10 cellular contexts compared by ENCODE assay signal in the genomic region with DNA sequence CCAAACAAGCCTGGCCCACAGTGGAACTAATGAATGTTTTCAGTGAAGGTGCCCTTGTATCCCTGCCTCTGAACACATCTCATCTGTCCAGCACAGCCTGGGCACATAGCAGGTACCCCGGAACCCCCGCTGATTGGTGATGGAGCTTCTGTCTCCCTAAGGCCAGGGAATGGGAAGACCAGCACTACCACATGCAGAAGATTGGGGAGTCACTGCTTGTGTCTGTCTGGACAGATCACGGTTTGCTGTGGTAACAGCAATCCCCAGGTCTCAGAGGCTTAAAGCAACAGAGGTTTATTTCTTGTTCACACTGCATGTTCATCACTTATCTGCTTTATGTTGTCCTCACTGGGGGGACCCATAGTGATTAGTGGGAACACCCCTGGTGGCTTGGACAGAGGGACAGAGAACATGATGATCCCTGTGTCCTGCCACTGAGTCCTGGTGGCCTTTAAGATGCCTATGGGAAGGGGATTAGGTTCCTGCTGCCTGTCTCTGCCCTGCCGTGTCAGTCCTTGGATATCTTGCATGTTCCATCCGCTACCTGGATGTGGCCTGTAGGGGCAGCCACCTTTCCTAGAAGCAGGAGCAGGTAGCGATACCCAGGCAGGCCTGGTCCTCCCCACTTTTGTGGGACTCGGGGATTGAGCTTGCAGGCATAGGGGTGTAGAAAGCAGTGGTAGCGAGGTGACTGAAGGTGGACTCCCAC. TPM values are rescaled to one million over a fixed set of nuclear protein-coding genes. Genes with fewer than 3 reads are reported as not detected.
A peak's percentile ranks its signal among the peaks of the same experiment; 100 is the strongest.
DNase-seq lines count a peak whose midpoint lies in the region; ATAC-seq, FAIRE-seq and TF ChIP-seq lines count a peak whose summit lies in the region.
"Had no signal": no experiment of that assay in that cellular context is flagged by ENCODE, and none has a peak within 500 bp of the region (broad histone marks: within the 10 kb centered on the region; RNA-seq: fewer than 3 reads in every experiment).

No MANE protein-coding gene starts in this region.

- H3K36me3 ChIP-seq in OCI-LY1 (ENCODE audit: insufficient read depth, low read length) (no peaks in the 10 kb centered on the region), H1 (ENCODE audit: control insufficient read depth in 2 of 4, insufficient read depth in 4 of 4, low read length in 3 of 4) (no peaks in the 10 kb centered on the region), MM.1S (replicated peaks; ENCODE audit: insufficient read depth, low read length) (no peaks in the 10 kb centered on the region)

- peaks cover 52% of the 10 kb centered on the region for H3K36me3 Mint-ChIP-seq in Calu3 (ENCODE audit: insufficient read depth, unreplicated experiment)
- no peaks in the 10 kb centered on the region for H3K36me3 Mint-ChIP-seq in progenitor cell of endocrine pancreas (ENCODE audit: insufficient read depth)

- CTCF ChIA-PET in Calu3 (lab: Charles Lee), result interaction anchor here (0.6 to 10.0 kb wide), 3 partner anchors 13 to 61 kb away, joined by 3 to 122 read pairs (median 4); no protein-coding TSS in a partner anchor
- CTCF ChIA-PET in H1 (lab: Charles Lee; ENCODE audit: partially characterized antibody), result interaction anchor here (0.6 to 38.4 kb wide), 9 partner anchors 7 to 86 kb away, joined by 3 to 1263 read pairs (median 9); a partner anchor contains a TSS

- no peak overlapping the region for H3K23ac ChIP-seq in H1 (ENCODE audit: insufficient read length)

- no peak for TF ChIP-seq POLR2A in H1 (IDR thresholded peaks at IDR 0.05; ENCODE audit: control extremely low read depth in 1 of 2, low read depth in 2 of 2, low read length in 2 of 2)

- H3K4me3 ChIP-seq in OCI-LY1 (ENCODE audit: low read depth, low read length, poor library complexity, severe bottlenecking) (no peak overlapping the region), H1 (ENCODE audit: extremely low read depth in 1 of 4, insufficient read depth in 2 of 4, low read depth in 3 of 4, low read length in 4 of 4) (no peak overlapping the region), MM.1S (ENCODE audit: low read length) (no peak overlapping the region)

- peaks cover 9% of the 10 kb centered on the region; the same call in 1 of the 2 replicates for H3K23me2 ChIP-seq in H1 (ENCODE audit: low read depth, low read length)

- intact Hi-C loops in Calu3 (cut with micrococcal nuclease; ENCODE audit: unreplicated experiment), result no loop called here

- H3K79me1 ChIP-seq in H1 (ENCODE audit: low read depth, low read length), result peaks cover 23% of the 10 kb centered on the region

- H3K9ac ChIP-seq in OCI-LY1 (ENCODE audit: low read length), result peak overlapping the region; percentile 11; the same call in 1 of the 2 replicates
- no peak overlapping the region for H3K9ac ChIP-seq in H1 (replicated peaks in 1 of 4; ENCODE audit: extremely low read depth in 1 of 4, low read depth in 3 of 4, low read length in 3 of 4)
- H3K9ac ChIP-seq in MM.1S (ENCODE audit: low read length), result no peak overlapping the region

- POLR2A ChIA-PET in H1 (lab: Charles Lee; ENCODE audit: partially characterized antibody), result interaction anchor here (1.1 to 1.8 kb wide), 2 partner anchors 10 to 11 kb away, joined by 3 to 4 read pairs; no protein-coding TSS in a partner anchor

- no peak overlapping the region for H3K14ac ChIP-seq in H1 (ENCODE audit: insufficient read length)

- H4K91ac ChIP-seq in H1 (replicated peaks; ENCODE audit: insufficient read length, low read length), result no peak overlapping the region

- peak overlapping the region; percentile 97 for H3K27ac ChIP-seq in OCI-LY1 (ENCODE audit: low read depth, low read length, poor library complexity, severe bottlenecking)
- no peak overlapping the region for H3K27ac ChIP-seq in H1 (ENCODE audit: low read depth, low read length)
- no peak overlapping the region for H3K27ac ChIP-seq in MM.1S (ENCODE audit: low read length)

- TF ChIP-seq RAD21 in H1 (IDR thresholded peaks at IDR 0.05 in 1 of 2, conservative IDR thresholded peaks at IDR 0.05 in 1 of 2; ENCODE audit: low read depth in 2 of 2, low read length in 2 of 2), result peak; percentile 40 to 54

- no peak overlapping the region for H4K5ac ChIP-seq in H1 (ENCODE audit: insufficient read length, low read depth, low read length)

- ATAC-seq in HG03025 (IDR thresholded peaks at IDR 0.05; ENCODE audit: low FRiP score, unreplicated experiment), result no peak

- H3F3A ChIP-seq in OCI-LY1 (ENCODE audit: insufficient read depth, low read length) (no peaks in the 10 kb centered on the region; the same call in 1 of the 2 replicates), MM.1S (ENCODE audit: insufficient read depth, low read length) (peaks cover 11% of the 10 kb centered on the region)

- H3K9me2 ChIP-seq in OCI-LY1 (ENCODE audit: low read depth, low read length) (no peaks in the 10 kb centered on the region), MM.1S (replicated peaks; ENCODE audit: insufficient read depth, low read length) (no peaks in the 10 kb centered on the region)

- peaks cover 61% of the 10 kb centered on the region for H3K4me1 Mint-ChIP-seq in Calu3 (ENCODE audit: low read depth, unreplicated experiment)
- H3K4me1 Mint-ChIP-seq in progenitor cell of endocrine pancreas (ENCODE audit: low read depth), result peaks cover 64% of the 10 kb centered on the region

- H3K4me3 Mint-ChIP-seq in Calu3 (ENCODE audit: low read depth, unreplicated experiment), result peak overlapping the region; percentile 58
- H3K4me3 Mint-ChIP-seq in progenitor cell of endocrine pancreas (ENCODE audit: low read depth), result peak overlapping the region; percentile 44

- H3K27me3 ChIP-seq in OCI-LY1 (ENCODE audit: insufficient read depth, low read length) (no peaks in the 10 kb centered on the region), H1 (replicated peaks in 1 of 4; ENCODE audit: control insufficient read depth in 3 of 4, extremely low read depth in 1 of 4, insufficient read depth in 3 of 4, low read length in 3 of 4) (peaks cover 0 to 4% (median 0%) of the 10 kb centered on the region in 4 experiments; a peak in 2 of 7 replicates), MM.1S (replicated peaks; ENCODE audit: insufficient read depth, low read length) (no peaks in the 10 kb centered on the region)

- H3K27ac Mint-ChIP-seq in Calu3 (ENCODE audit: unreplicated experiment) (peak overlapping the region; percentile 94), progenitor cell of endocrine pancreas (peak overlapping the region; percentile 98)

- FAIRE-seq in H1 (lab: Jason Lieb, UNC), result no peak
- FAIRE-seq: H54 had no signal

- no peak overlapping the region for H2BK20ac ChIP-seq in H1 (ENCODE audit: low read length)

- H3K9me3 Mint-ChIP-seq in Calu3 (ENCODE audit: low read depth, unreplicated experiment), result no peaks in the 10 kb centered on the region
- H3K9me3 Mint-ChIP-seq in progenitor cell of endocrine pancreas (ENCODE audit: low read depth), result no peaks in the 10 kb centered on the region

- no peak overlapping the region for H2BK15ac ChIP-seq in H1 (ENCODE audit: low read length)

- DNase-seq in Calu3 (peak; percentile 48), H1 (ENCODE audit: low read depth in 1 of 2, low spot score in 2 of 2) (no peak), progenitor cell of endocrine pancreas (ENCODE audit: low spot score, unreplicated experiment) (no peak), MM.1S (no peak), HuH-7.5 (ENCODE audit: low spot score) (no peak)
- no peak for DNase-seq in NK-92 treated with Interleukin-12 subunit alpha and Interleukin-12 subunit beta, amount 100 ng/mL, for 24 hours (lab: John Stamatoyannopoulos, UW)
- DNase-seq: cortex of kidney had no signal

- no peak overlapping the region for H2AFZ ChIP-seq in OCI-LY1 (ENCODE audit: low read length)
- no peak overlapping the region for H2AFZ ChIP-seq in H1 (ENCODE audit: low read length)
- no peak overlapping the region for H2AFZ ChIP-seq in MM.1S (ENCODE audit: low read length)

- no peak overlapping the region; the same call in 1 of the 2 replicates for H4K8ac ChIP-seq in H1 (ENCODE audit: extremely low read depth, insufficient read depth, low read length)

- TF ChIP-seq CTCF in Calu3 (IDR thresholded peaks at IDR 0.05; ENCODE audit: unreplicated experiment) (peak; percentile 12), OCI-LY1 (IDR thresholded peaks at IDR 0.05; ENCODE audit: low read length) (no peak), H1 (IDR thresholded peaks at IDR 0.05; ENCODE audit: control extremely low read depth in 1 of 3, insufficient read depth in 1 of 3, low read depth in 1 of 3, low read length in 3 of 3) (peak; percentile 48 to 78 (median 70)), progenitor cell of endocrine pancreas (IDR thresholded peaks at IDR 0.05; ENCODE audit: unreplicated experiment) (peak; percentile 51), MM.1S (IDR thresholded peaks at IDR 0.05; ENCODE audit: low read length) (no peak)

- H3K4me2 ChIP-seq in OCI-LY1 (ENCODE audit: low read length) (peak overlapping the region; percentile 59; the same call in 1 of the 2 replicates), H1 (ENCODE audit: insufficient read depth in 1 of 2, low read depth in 2 of 2, low read length in 2 of 2) (peak overlapping the region; percentile 0 to 11; a peak in 1 of 4 replicates), MM.1S (ENCODE audit: low read depth, low read length) (no peak overlapping the region)

- H3K56ac ChIP-seq in H1 (replicated peaks; ENCODE audit: insufficient read length, low read depth, low read length), result no peak overlapping the region

- no TSS peak for BruUV-seq in Calu3 (replicated peaks; lab: Mats Ljungman, UMichigan)

- H2BK5ac ChIP-seq in H1 (ENCODE audit: low read depth, low read length), result no peak overlapping the region

- H2AK5ac ChIP-seq in H1 (ENCODE audit: low read depth, low read length), result 0 out of 2 replicates have a peak overlapping the region, but pooled peaks have one; percentile 16

- H3K79me2 ChIP-seq in OCI-LY1 (ENCODE audit: insufficient read depth, low read length) (peaks cover 64% of the 10 kb centered on the region), H1 (ENCODE audit: control insufficient read depth in 1 of 2, insufficient read depth in 2 of 2, low read length in 2 of 2) (peaks cover 16 to 75% of the 10 kb centered on the region in 2 experiments), MM.1S (ENCODE audit: low read length) (peaks cover 50% of the 10 kb centered on the region)

- TF ChIP-seq EP300 in H1 (IDR thresholded peaks at IDR 0.05; ENCODE audit: borderline replicate concordance in 1 of 2, low read depth in 2 of 2, low read length in 2 of 2), result no peak

- H3K4me1 ChIP-seq in OCI-LY1 (ENCODE audit: insufficient read depth, low read length, severe bottlenecking), result peaks cover 75% of the 10 kb centered on the region
- peaks cover 36 to 50% (median 46%) of the 10 kb centered on the region in 4 experiments for H3K4me1 ChIP-seq in H1 (replicated peaks in 1 of 4; ENCODE audit: control insufficient read depth in 3 of 4, insufficient read depth in 4 of 4, low read length in 3 of 4)
- H3K4me1 ChIP-seq in MM.1S (ENCODE audit: low read length), result peaks cover 13% of the 10 kb centered on the region

- no peaks in the 10 kb centered on the region for H3K27me3 Mint-ChIP-seq in Calu3 (ENCODE audit: unreplicated experiment)
- no peaks in the 10 kb centered on the region for H3K27me3 Mint-ChIP-seq in progenitor cell of endocrine pancreas

- H4K20me1 ChIP-seq in OCI-LY1 (ENCODE audit: insufficient read depth, low read length) (no peaks in the 10 kb centered on the region), H1 (replicated peaks in 1 of 2; ENCODE audit: control insufficient read depth in 1 of 2, insufficient read depth in 2 of 2, low read length in 2 of 2) (peaks cover 21 to 43% of the 10 kb centered on the region in 2 experiments), MM.1S (ENCODE audit: insufficient read depth, low read length) (no peaks in the 10 kb centered on the region)

- WGBS in H1 (ENCODE audit: extremely low coverage in 1 of 2, insufficient coverage in 1 of 2, insufficient read length in 1 of 2, insufficient replicate concordance in 2 of 2, low coverage in 1 of 2, low lambda C conversion rate in 2 of 2, missing lambda C conversion rate in 1 of 2), 2 experiments, result 84% methylated on average over 8 of the region's 8 CpGs; no CpG with 5 or more reads in 1 of the 2 experiments

- H3K9me3 ChIP-seq in OCI-LY1 (ENCODE audit: low read length) (no peaks in the 10 kb centered on the region), H1 (ENCODE audit: insufficient read depth in 2 of 2, low read depth in 1 of 2, low read length in 1 of 2) (no peaks in the 10 kb centered on the region), MM.1S (replicated peaks; ENCODE audit: insufficient read depth, low read length) (no peaks in the 10 kb centered on the region)

- no peak overlapping the region for H3K18ac ChIP-seq in H1 (ENCODE audit: extremely low read depth, low read length)

- H2BK12ac ChIP-seq in H1 (ENCODE audit: low read depth, low read length), result no peak overlapping the region

- no peak overlapping the region for H2BK120ac ChIP-seq in H1 (replicated peaks; ENCODE audit: low read depth, low read length)

- no peak overlapping the region for H3K4ac ChIP-seq in H1 (replicated peaks; ENCODE audit: insufficient read length, low read depth, low read length)

RNA-seq across cellular contexts. Expression of a gene that starts 3.6 kb away (rescaled TPM):
- 98.6 and 116 TPM in 2 replicates for total RNA-seq in Calu3 (2022)
- 57.8 and 57.9 TPM in 2 replicates for total RNA-seq in H1 (2021; fragmentation: NEBNext Ultra II Directional; extraction: Animal tissue kit (Norgen Biotek cat#: 25700))
- polyA plus RNA-seq in H1 (2011; rRNA removed), result 47.4 and 54.7 TPM in 2 replicates
- 38.1 TPM for polyA plus RNA-seq in H1 (2011; cell fraction: cytosol; rRNA removed)
- 50.9 TPM for polyA plus RNA-seq in H1 (2011; cell fraction: nucleus; rRNA removed)
- polyA plus RNA-seq in H1 (2012, experiment 1 of 2), result 43.5 to 60.8 TPM (median 54.3 TPM) in 4 replicates
- 45.7 TPM for polyA plus RNA-seq in H1 (2012, experiment 2 of 2)
- polyA plus RNA-seq in H1 (2013, experiment 1 of 2), result 39.1 TPM
- polyA plus RNA-seq in H1 (2013, experiment 2 of 2), result 41.9 TPM
- polyA minus RNA-seq in H1 (2011; rRNA and poly(A)+ RNA removed), result 35.5 and 41.7 TPM in 2 replicates
- 29.9 TPM for polyA minus RNA-seq in H1 (2011; cell fraction: cytosol; rRNA and poly(A)+ RNA removed)
- 26.0 TPM for polyA minus RNA-seq in H1 (2011; cell fraction: nucleus; rRNA and poly(A)+ RNA removed)
- total RNA-seq in progenitor cell of endocrine pancreas, result 126 TPM in 2 replicates

RNA-seq across cellular contexts. Expression of a gene that starts 49.4 kb away (rescaled TPM):
- total RNA-seq in Calu3 (2022) (61.4 and 67.2 TPM in 2 replicates), progenitor cell of endocrine pancreas (132 and 137 TPM in 2 replicates)
- 58.3 and 60.1 TPM in 2 replicates for total RNA-seq in H1 (2021; fragmentation: NEBNext Ultra II Directional; extraction: Animal tissue kit (Norgen Biotek cat#: 25700))
- polyA plus RNA-seq in H1 (2011; rRNA removed), result 9.7 and 13.4 TPM in 2 replicates
- polyA plus RNA-seq in H1 (2011; cell fraction: cytosol; rRNA removed), result 24.7 TPM
- polyA plus RNA-seq in H1 (2011; cell fraction: nucleus; rRNA removed), result 12.5 TPM
- 36.0 to 47.0 TPM (median 41.3 TPM) in 4 replicates for polyA plus RNA-seq in H1 (2012, experiment 1 of 2)
- polyA plus RNA-seq in H1 (2012, experiment 2 of 2), result 12.7 TPM
- 48.4 TPM for polyA plus RNA-seq in H1 (2013, experiment 1 of 2)
- 52.5 TPM for polyA plus RNA-seq in H1 (2013, experiment 2 of 2)
- 10.4 and 12.3 TPM in 2 replicates for polyA minus RNA-seq in H1 (2011; rRNA and poly(A)+ RNA removed)
- polyA minus RNA-seq in H1 (2011; cell fraction: cytosol; rRNA and poly(A)+ RNA removed), result 9.0 TPM
- 12.0 TPM for polyA minus RNA-seq in H1 (2011; cell fraction: nucleus; rRNA and poly(A)+ RNA removed)

Comparison
In these comparisons a context has a peak if more than half of its experiments do, and no peak if none do; other contexts are left out.
1. CTCF ChIP-seq: peak in Calu3 (single experiment), H1 (3 of 3) and progenitor cell of endocrine pancreas (single experiment); none in OCI-LY1 (single experiment) and MM.1S (single experiment).